ENCODE assay signal across 1 cellular context in the genomic region with DNA sequence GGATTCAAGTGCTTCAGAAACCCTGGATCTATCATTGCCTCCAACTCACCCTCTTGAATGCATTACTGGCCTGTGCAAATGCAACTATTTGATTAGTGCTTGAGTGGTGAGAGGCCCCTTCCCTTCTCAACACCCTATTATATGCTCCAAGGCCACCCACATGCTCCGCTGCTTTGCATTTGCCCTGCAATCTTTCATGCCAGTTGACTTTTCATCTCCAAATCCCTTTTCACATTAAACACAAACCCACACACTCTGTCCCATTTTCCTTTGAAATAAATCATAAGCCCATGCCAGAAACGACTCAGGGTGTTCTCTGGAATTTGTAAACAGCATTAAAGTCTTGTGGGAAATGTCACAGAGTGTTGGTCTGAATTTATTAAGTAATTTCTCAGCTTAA.
TF ChIP-seq lines count a peak whose summit lies in the region.

No MANE protein-coding gene starts in this region.

TF ChIP-seq in HEK293, 187 proteins besides CTCF, POLR2A, EP300 and RAD21 (continued from another document):
- no peak for TF ChIP-seq ZNF645 (tag by site-specific recombination; IDR thresholded peaks at IDR 0.05)
- no peak for TF ChIP-seq ZNF501 (tag by site-specific recombination; IDR thresholded peaks at IDR 0.05)
- TF ChIP-seq ZNF48 (tag by site-specific recombination; IDR thresholded peaks at IDR 0.05): no peak
- TF ChIP-seq ZNF529 (tag by site-specific recombination; IDR thresholded peaks at IDR 0.05; ENCODE audit: insufficient replicate concordance): no peak
- no peak for TF ChIP-seq ZNF202 (tag by site-specific recombination; IDR thresholded peaks at IDR 0.05; ENCODE audit: borderline replicate concordance)
- no peak for TF ChIP-seq BCL6B (tag by site-specific recombination; IDR thresholded peaks at IDR 0.05)
- no peak for TF ChIP-seq ZBTB11 (tag by site-specific recombination; conservative IDR thresholded peaks at IDR 0.05; ENCODE audit: low read depth)
- TF ChIP-seq SP3 (tag by site-specific recombination; IDR thresholded peaks at IDR 0.05): no peak
